Comparison of ENCODE assay signal across 12 cellular contexts in the genomic region with DNA sequence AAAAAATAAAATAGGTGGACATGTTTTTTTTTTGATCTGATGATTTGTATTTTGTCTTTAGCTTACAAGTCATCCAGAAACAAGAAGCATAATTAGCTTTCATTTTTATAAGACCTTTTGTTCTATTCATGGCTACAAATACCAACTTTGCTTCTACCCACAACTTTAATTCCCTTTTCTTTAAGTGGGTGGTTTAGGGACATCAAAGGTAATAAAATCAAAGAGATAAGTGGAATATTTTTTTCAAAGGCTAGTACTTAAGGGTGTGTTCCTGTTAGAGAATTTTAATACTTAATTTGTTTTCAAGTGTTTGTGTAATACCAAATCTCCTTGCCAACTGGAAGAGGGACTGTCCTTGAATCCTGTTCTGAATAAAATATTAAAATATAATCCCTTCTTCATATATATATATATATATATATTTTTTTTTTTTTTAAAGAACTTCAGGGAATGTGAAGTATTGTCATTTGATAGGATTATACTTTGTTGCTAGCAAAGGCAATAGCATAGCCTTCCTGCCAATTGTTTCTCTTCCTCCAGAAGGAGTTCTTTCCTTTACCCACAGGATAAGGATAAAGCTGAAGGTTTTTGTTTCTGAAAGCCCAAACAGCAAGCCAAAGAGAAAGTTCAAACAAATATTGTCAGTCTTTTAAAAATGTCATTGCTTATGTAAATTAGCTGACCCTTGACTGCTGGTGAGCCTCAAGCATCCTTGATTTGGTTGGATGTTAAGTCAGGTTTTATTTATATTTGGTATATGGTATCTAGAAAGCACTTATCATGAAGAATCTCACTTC.
A peak's percentile ranks its signal among the peaks of the same experiment; 100 is the strongest.
DNase-seq lines count a peak whose midpoint lies in the region; ATAC-seq and TF ChIP-seq lines count a peak whose summit lies in the region.
"Had no signal": no experiment of that assay in that cellular context is flagged by ENCODE, and none has a peak within 500 bp of the region (broad histone marks: within the 10 kb centered on the region; RNA-seq: fewer than 3 reads in every experiment).

No MANE protein-coding gene starts in this region.

- no peaks in the 10 kb centered on the region for H3K36me3 Mint-ChIP-seq in WTC11

- H3K4me1 ChIP-seq in heart left ventricle, result peaks cover 0 to 45% (median 19%) of the 10 kb centered on the region in 12 donors
- no peaks in the 10 kb centered on the region for H3K4me1 ChIP-seq in mesenchymal stem cell (ENCODE audit: control insufficient read depth, insufficient read depth, low read depth, low read length)
- H3K4me1 ChIP-seq in urinary bladder (ENCODE audit: insufficient read depth), result no peaks in the 10 kb centered on the region

- no peak overlapping the region for H2BK5ac ChIP-seq in mesenchymal stem cell (ENCODE audit: low read depth, low read length, poor library complexity, severe bottlenecking)

- H3K4ac ChIP-seq in mesenchymal stem cell (ENCODE audit: low read depth in 1 of 2, low read length in 2 of 2), result no peak overlapping the region

- ATAC-seq in heart left ventricle (no peak), WTC11 (no peak), esophagus mucosa (no peak), GM19023 (IDR thresholded peaks at IDR 0.05; ENCODE audit: unreplicated experiment) (no peak)
- ATAC-seq: HepG2, lower lobe of right lung had no signal

- H2BK12ac ChIP-seq in mesenchymal stem cell (ENCODE audit: low read length in 2 of 2), result no peak overlapping the region

- H3K27me3 Mint-ChIP-seq in WTC11 (ENCODE audit: low read depth), result no peaks in the 10 kb centered on the region

- intact Hi-C loops in heart left ventricle (cut with DNase I), result loop anchor here in 4 of 10 donors (5.0 to 10.0 kb wide), 5 partner anchors 61 to 109 kb away; a partner anchor contains a TSS
- intact Hi-C loops in cardiac septum (cut with DNase I), result no loop called here

- DNase-seq in heart left ventricle (no peak), cardiac septum (ENCODE audit: low spot score) (no peak), WTC11 (ENCODE audit: low spot score) (no peak), mesenchymal stem cell (peak; percentile 17)
- DNase-seq in activated naive CD4-positive, alpha-beta T cell treated with Interleukin-2 at 50 U/mL for 16 hours, result no peak
- DNase-seq: activated naive CD4-positive, alpha-beta T cell treated with anti-CD3 and anti-CD28 coated beads, Interleukin-2, amount 10 ng/mL, durations not matched to agents 7 days and 5 days; caudate nucleus; lower lobe of right lung had no signal

- no peak for TF ChIP-seq CTCF in heart left ventricle (IDR thresholded peaks at IDR 0.05)
- no peak for TF ChIP-seq CTCF in WTC11 (IDR thresholded peaks at IDR 0.05)

- H4K91ac ChIP-seq in mesenchymal stem cell (ENCODE audit: low read length), result no peak overlapping the region

- POLR2A ChIA-PET in WTC11 (lab: Charles Lee), result no interaction called here

- no peak overlapping the region for H2AFZ ChIP-seq in mesenchymal stem cell (ENCODE audit: low read depth, low read length)

- no peaks in the 10 kb centered on the region for H3K9me3 ChIP-seq in heart left ventricle
- no peaks in the 10 kb centered on the region for H3K9me3 ChIP-seq in mesenchymal stem cell (ENCODE audit: control insufficient read depth, low read length)
- H3K9me3 ChIP-seq: lower lobe of right lung had no signal

- no peak overlapping the region for H3K4me2 ChIP-seq in mesenchymal stem cell (ENCODE audit: low read length, poor library complexity, severe bottlenecking)

- H3K36me3 ChIP-seq in heart left ventricle, result peaks cover 0 to 3% (median 0%) of the 10 kb centered on the region in 9 donors
- H3K36me3 ChIP-seq in mesenchymal stem cell (ENCODE audit: control insufficient read depth in 1 of 2, insufficient read depth in 2 of 2, low read depth in 1 of 2, low read length in 2 of 2), result peaks cover 4 to 6% of the 10 kb centered on the region in 2 experiments
- no peaks in the 10 kb centered on the region for H3K36me3 ChIP-seq in urinary bladder (ENCODE audit: insufficient read depth)
- H3K36me3 ChIP-seq: lower lobe of right lung had no signal

- H3K79me1 ChIP-seq in mesenchymal stem cell (replicated peaks; ENCODE audit: low read length, poor library complexity, severe bottlenecking), result peaks cover 15% of the 10 kb centered on the region

- no peaks in the 10 kb centered on the region for H3K9me3 Mint-ChIP-seq in WTC11
- H3K9me3 Mint-ChIP-seq: activated naive CD4-positive, alpha-beta T cell treated with anti-CD3 and anti-CD28 coated beads, Interleukin-2, amount 10 ng/mL, durations not matched to agents 7 days and 5 days had no signal

- H3K9ac ChIP-seq in mesenchymal stem cell (ENCODE audit: low read length), result peak overlapping the region; percentile 96

- H3K4me3 Mint-ChIP-seq in WTC11, result no peak overlapping the region
- H3K4me3 Mint-ChIP-seq: activated naive CD4-positive, alpha-beta T cell treated with anti-CD3 and anti-CD28 coated beads, Interleukin-2, amount 10 ng/mL, durations not matched to agents 7 days and 5 days had no signal

- peaks cover 42% of the 10 kb centered on the region for H3K4me1 Mint-ChIP-seq in WTC11

- no peak overlapping the region for H2AK5ac ChIP-seq in mesenchymal stem cell (ENCODE audit: low read length, severe bottlenecking)

- H2BK15ac ChIP-seq in mesenchymal stem cell (ENCODE audit: low read depth, poor library complexity, severe bottlenecking), result no peak overlapping the region

- H2BK120ac ChIP-seq in mesenchymal stem cell (ENCODE audit: low read depth, low read length), result no peak overlapping the region

- H3K14ac ChIP-seq in mesenchymal stem cell (ENCODE audit: low read length in 2 of 2), result no peak overlapping the region

- no peak overlapping the region for H4K8ac ChIP-seq in mesenchymal stem cell (ENCODE audit: low read length)

- H3K23ac ChIP-seq in mesenchymal stem cell (ENCODE audit: low read length in 2 of 2), result no peak overlapping the region

- TF ChIP-seq POLR2A in heart left ventricle (IDR thresholded peaks at IDR 0.05), result no peak

- H3K27ac ChIP-seq in heart left ventricle (peak overlapping the region in 11 of 12 donors; percentile 10 to 95 (median 93)), mesenchymal stem cell (ENCODE audit: low read length, poor library complexity, severe bottlenecking) (no peak overlapping the region), urinary bladder (ENCODE audit: low read depth) (peak overlapping the region; percentile 23)
- H3K27ac ChIP-seq: lower lobe of right lung had no signal

- H3K27ac Mint-ChIP-seq in WTC11, result peak overlapping the region; percentile 41; the same call in 1 of the 2 replicates
- H3K27ac Mint-ChIP-seq: activated naive CD4-positive, alpha-beta T cell treated with anti-CD3 and anti-CD28 coated beads, Interleukin-2, amount 10 ng/mL, durations not matched to agents 7 days and 5 days had no signal

- no peak overlapping the region for H3K18ac ChIP-seq in mesenchymal stem cell (ENCODE audit: low read depth in 1 of 2, low read length in 2 of 2)

- H3K4me3 ChIP-seq in heart left ventricle (peak overlapping the region in 1 of 12 donors; percentile 78), mesenchymal stem cell (ENCODE audit: insufficient read depth in 1 of 2, low read depth in 1 of 2, low read length in 2 of 2) (peak overlapping the region in 1 of 2 experiments; percentile 34), urinary bladder (ENCODE audit: low read depth, low read length) (no peak overlapping the region)
- H3K4me3 ChIP-seq: lower lobe of right lung had no signal

- CTCF ChIA-PET in WTC11 (lab: Charles Lee), result interaction anchor here (1.9 kb wide), 1 partner anchor 183 kb away, joined by 4 read pairs; no protein-coding TSS in a partner anchor

- H3K27me3 ChIP-seq in heart left ventricle (no peaks in the 10 kb centered on the region), mesenchymal stem cell (ENCODE audit: control insufficient read depth in 1 of 2, insufficient read depth in 1 of 2, low read length in 2 of 2) (no peaks in the 10 kb centered on the region)

TF ChIP-seq in WTC11, 78 proteins besides CTCF, POLR2A, EP300 and RAD21:
- TF ChIP-seq SP1 (CRISPR knock-in tag; conservative IDR thresholded peaks at IDR 0.05) (no peak), CBFB (CRISPR knock-in tag; IDR thresholded peaks at IDR 0.05; ENCODE audit: low read depth) (no peak), ESRRA (CRISPR knock-in tag; IDR thresholded peaks at IDR 0.05; ENCODE audit: borderline replicate concordance) (no peak), NR1H2 (CRISPR knock-in tag; IDR thresholded peaks at IDR 0.05) (no peak), TCF7 (CRISPR knock-in tag; IDR thresholded peaks at IDR 0.05; ENCODE audit: low read depth) (no peak)
- TF ChIP-seq, protein P1, sequence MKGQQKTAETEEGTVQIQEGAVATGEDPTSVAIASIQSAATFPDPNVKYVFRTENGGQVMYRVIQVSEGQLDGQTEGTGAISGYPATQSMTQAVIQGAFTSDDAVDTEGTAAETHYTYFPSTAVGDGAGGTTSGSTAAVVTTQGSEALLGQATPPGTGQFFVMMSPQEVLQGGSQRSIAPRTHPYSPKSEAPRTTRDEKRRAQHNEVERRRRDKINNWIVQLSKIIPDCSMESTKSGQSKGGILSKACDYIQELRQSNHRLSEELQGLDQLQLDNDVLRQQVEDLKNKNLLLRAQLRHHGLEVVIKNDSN (CRISPR knock-in tag; IDR thresholded peaks at IDR 0.05), result no peak
TF ChIP-seq in WTC11: peak in this region for 0.
